ENCODE assay signal across 20 cellular contexts in the genomic region with DNA sequence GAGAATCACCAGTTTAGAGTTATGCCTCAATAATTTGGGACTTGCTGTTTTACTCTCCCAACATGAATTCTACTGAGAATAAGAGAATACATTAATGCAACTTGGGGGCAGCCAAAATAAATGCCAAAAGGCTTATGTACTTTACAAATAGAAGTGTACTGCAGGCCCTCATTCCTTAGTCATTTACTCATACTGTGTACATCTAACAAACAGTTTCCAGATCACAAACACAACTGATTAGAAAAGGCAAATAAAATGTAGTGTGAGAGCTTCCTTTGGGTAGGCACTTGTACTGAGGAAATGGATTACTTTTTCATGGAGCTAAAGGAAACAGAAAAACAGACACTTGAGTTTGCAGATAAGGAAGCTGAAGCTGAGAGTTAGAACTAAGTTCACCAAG. TPM values are rescaled to one million over a fixed set of nuclear protein-coding genes. Genes with fewer than 3 reads are reported as not detected.
DNase-seq lines count a peak whose midpoint lies in the region; ATAC-seq, FAIRE-seq and TF ChIP-seq lines count a peak whose summit lies in the region.
"Had no signal": no experiment of that assay in that cellular context is flagged by ENCODE, and none has a peak within 500 bp of the region (broad histone marks: within the 10 kb centered on the region; RNA-seq: fewer than 3 reads in every experiment).

No MANE protein-coding gene starts in this region.

- H3K36me3 ChIP-seq in PC-3 (ENCODE audit: low read depth, low read length) (no peaks in the 10 kb centered on the region), endothelial cell of umbilical vein (ENCODE audit: control insufficient read depth in 2 of 2, extremely low read depth in 1 of 2, insufficient read depth in 2 of 2, low read length in 2 of 2) (no peaks in the 10 kb centered on the region), mesenchymal stem cell (ENCODE audit: control insufficient read depth in 1 of 2, insufficient read depth in 2 of 2, low read depth in 1 of 2, low read length in 2 of 2) (no peaks in the 10 kb centered on the region), OCI-LY7 (ENCODE audit: insufficient read depth, low read length) (no peaks in the 10 kb centered on the region)
- H3K36me3 ChIP-seq: esophagus squamous epithelium, vagina had no signal

- intact Hi-C loops in PC-3 (cut with micrococcal nuclease) = loop anchor here (2.0 to 5.0 kb wide), 2 partner anchors 57 to 58 kb away; no protein-coding TSS in a partner anchor
- intact Hi-C loops in endothelial cell of umbilical vein (cut with micrococcal nuclease) = no loop called here
- intact Hi-C loops in OCI-LY7 (cut with micrococcal nuclease; ENCODE audit: unreplicated experiment) = no loop called here

- ATAC-seq in A549 (peak in 1 of 2 experiments; percentile 81; a peak in 3 of 6 replicates), PC-3 (peak; percentile 71)
- ATAC-seq: GM23338; naive thymus-derived CD4-positive, alpha-beta T cell; Right ventricle myocardium inferior; stimulated activated naive CD8-positive, alpha-beta T cell treated with anti-CD3 and anti-CD28 coated beads, Interleukin-15, Interleukin-2, amounts not matched to agents 100 U/mL and 50 U/mL, for 24 hours had no signal

- peaks cover 4% of the 10 kb centered on the region for H3K79me1 ChIP-seq in mesenchymal stem cell (replicated peaks; ENCODE audit: low read length, poor library complexity, severe bottlenecking)

- H3K9ac ChIP-seq in PC-3 (ENCODE audit: low read length) (peak overlapping the region; percentile 67; the same call in 1 of the 2 replicates), endothelial cell of umbilical vein (replicated peaks; ENCODE audit: extremely low read depth, insufficient read depth, low read length) (no peak overlapping the region), mesenchymal stem cell (ENCODE audit: low read length) (no peak overlapping the region)

- H3K79me2 ChIP-seq in PC-3 (ENCODE audit: low read length) (no peaks in the 10 kb centered on the region), endothelial cell of umbilical vein (ENCODE audit: control insufficient read depth, insufficient read depth, low read length) (no peaks in the 10 kb centered on the region), OCI-LY7 (ENCODE audit: insufficient read depth, low read depth, low read length) (no peaks in the 10 kb centered on the region)

- dilution Hi-C loops in endothelial cell of umbilical vein (cut with MboI; ENCODE audit: extremely low pct_ligation_motif_present, low sequenced_read_pairs) = no loop called here

- no peak overlapping the region for H3K23ac ChIP-seq in mesenchymal stem cell (ENCODE audit: low read length in 2 of 2)

- H2BK120ac ChIP-seq in mesenchymal stem cell (ENCODE audit: low read depth, low read length) = no peak overlapping the region

- H2BK15ac ChIP-seq in mesenchymal stem cell (ENCODE audit: low read depth, poor library complexity, severe bottlenecking) = no peak overlapping the region

- H3K4me1 ChIP-seq in A549 (peaks cover 20% of the 10 kb centered on the region), PC-3 (ENCODE audit: insufficient read depth, low read length) (peaks cover 41% of the 10 kb centered on the region), endothelial cell of umbilical vein (ENCODE audit: control insufficient read depth, extremely low read depth, insufficient read depth, low read length) (peaks cover 2% of the 10 kb centered on the region), mesenchymal stem cell (ENCODE audit: control insufficient read depth, insufficient read depth, low read depth, low read length) (no peaks in the 10 kb centered on the region), OCI-LY7 (ENCODE audit: insufficient read depth, low read length, poor library complexity, severe bottlenecking) (no peaks in the 10 kb centered on the region)

- no peak overlapping the region for H2BK5ac ChIP-seq in mesenchymal stem cell (ENCODE audit: low read depth, low read length, poor library complexity, severe bottlenecking)

- H3K4me1 Mint-ChIP-seq in activated CD4-positive, alpha-beta memory T cell treated with anti-CD3 and anti-CD28 coated beads, Interleukin-2, amount 10 ng/mL, durations not matched to agents 7 days and 5 days = peaks cover 6% of the 10 kb centered on the region
- H3K4me1 Mint-ChIP-seq: GM23338; naive thymus-derived CD4-positive, alpha-beta T cell had no signal

- no peaks in the 10 kb centered on the region for H3K36me3 Mint-ChIP-seq in activated CD4-positive, alpha-beta memory T cell treated with anti-CD3 and anti-CD28 coated beads, Interleukin-2, amount 10 ng/mL, durations not matched to agents 7 days and 5 days (ENCODE audit: low read depth)
- H3K36me3 Mint-ChIP-seq: CD4-positive, CD25-positive, alpha-beta regulatory T cell had no signal

- H2AFZ ChIP-seq in PC-3 (ENCODE audit: low read length) (peak overlapping the region; percentile 34), endothelial cell of umbilical vein (ENCODE audit: low read depth, low read length) (peak overlapping the region; percentile 75), mesenchymal stem cell (ENCODE audit: low read depth, low read length) (no peak overlapping the region), OCI-LY7 (ENCODE audit: low read length) (no peak overlapping the region)
- H2AFZ ChIP-seq: GM23338 had no signal

- H3K4ac ChIP-seq in mesenchymal stem cell (ENCODE audit: low read depth in 1 of 2, low read length in 2 of 2) = no peak overlapping the region

- no peak overlapping the region for H2BK12ac ChIP-seq in mesenchymal stem cell (ENCODE audit: low read length in 2 of 2)

- no peak overlapping the region for H2AK5ac ChIP-seq in mesenchymal stem cell (ENCODE audit: low read length, severe bottlenecking)

- TF ChIP-seq CTCF in A549 (IDR thresholded peaks at IDR 0.05) = no peak
- no peak for TF ChIP-seq CTCF in PC-3 (conservative IDR thresholded peaks at IDR 0.05; ENCODE audit: low read depth, low read length)
- TF ChIP-seq CTCF in endothelial cell of umbilical vein (IDR thresholded peaks at IDR 0.05; ENCODE audit: extremely low read depth in 1 of 2, insufficient read depth in 1 of 2, low read depth in 1 of 2, low read length in 2 of 2) = no peak
- TF ChIP-seq CTCF in OCI-LY7 (conservative IDR thresholded peaks at IDR 0.05; ENCODE audit: low read length) = no peak

- H3K4me2 ChIP-seq in A549 (peak overlapping the region; percentile 41), PC-3 (ENCODE audit: low read length) (peak overlapping the region; percentile 58), endothelial cell of umbilical vein (ENCODE audit: insufficient read depth, low read length) (no peak overlapping the region), mesenchymal stem cell (ENCODE audit: low read length, poor library complexity, severe bottlenecking) (no peak overlapping the region), OCI-LY7 (ENCODE audit: low read length) (no peak overlapping the region)
- H3K4me2 ChIP-seq: GM23338 had no signal

- H3K27ac ChIP-seq in A549 (peak overlapping the region in 1 of 2 experiments; percentile 7; a peak in 2 of 6 replicates), PC-3 (ENCODE audit: low read length) (peak overlapping the region; percentile 88), endothelial cell of umbilical vein (ENCODE audit: insufficient read depth, low read depth, low read length) (no peak overlapping the region), mesenchymal stem cell (ENCODE audit: low read length, poor library complexity, severe bottlenecking) (no peak overlapping the region), OCI-LY7 (ENCODE audit: low read depth, low read length, poor library complexity, severe bottlenecking) (no peak overlapping the region)

- no peaks in the 10 kb centered on the region for H3K9me1 ChIP-seq in endothelial cell of umbilical vein (replicated peaks; ENCODE audit: control insufficient read depth, extremely low read depth, insufficient read depth, low read length)

- TF ChIP-seq POLR2A in A549 (IDR thresholded peaks at IDR 0.05; ENCODE audit: low read length) = no peak
- no peak for TF ChIP-seq POLR2A in endothelial cell of umbilical vein (IDR thresholded peaks at IDR 0.05; ENCODE audit: low read depth, low read length)

- H3K27me3 Mint-ChIP-seq in activated CD4-positive, alpha-beta memory T cell treated with anti-CD3 and anti-CD28 coated beads, Interleukin-2, amount 10 ng/mL, durations not matched to agents 7 days and 5 days = no peaks in the 10 kb centered on the region
- H3K27me3 Mint-ChIP-seq: CD4-positive, CD25-positive, alpha-beta regulatory T cell had no signal

- no peak overlapping the region for H3K27ac Mint-ChIP-seq in activated CD4-positive, alpha-beta memory T cell treated with anti-CD3 and anti-CD28 coated beads, Interleukin-2, amount 10 ng/mL, durations not matched to agents 7 days and 5 days
- H3K27ac Mint-ChIP-seq: CD4-positive, CD25-positive, alpha-beta regulatory T cell; GM23338; naive thymus-derived CD4-positive, alpha-beta T cell had no signal

- H4K91ac ChIP-seq in mesenchymal stem cell (ENCODE audit: low read length) = no peak overlapping the region

- no peak for TF ChIP-seq EP300 in A549 (IDR thresholded peaks at IDR 0.05)

- no peaks in the 10 kb centered on the region for H3K9me3 Mint-ChIP-seq in activated CD4-positive, alpha-beta memory T cell treated with anti-CD3 and anti-CD28 coated beads, Interleukin-2, amount 10 ng/mL, durations not matched to agents 7 days and 5 days
- H3K9me3 Mint-ChIP-seq: CD4-positive, CD25-positive, alpha-beta regulatory T cell; GM23338 had no signal

- BruUV-seq in PC-3 (replicated peaks; lab: Mats Ljungman, UMichigan) (no TSS peak), endothelial cell of umbilical vein (replicated peaks; lab: Mats Ljungman, UMichigan) (no TSS peak), OCI-LY7 (replicated peaks; lab: Mats Ljungman, UMichigan) (no TSS peak)

- FAIRE-seq in A549 (lab: Jason Lieb, UNC) (no peak), endothelial cell of umbilical vein (lab: Jason Lieb, UNC) (peak; percentile 74)
- FAIRE-seq: astrocyte had no signal

- H3K4me3 Mint-ChIP-seq in activated CD4-positive, alpha-beta memory T cell treated with anti-CD3 and anti-CD28 coated beads, Interleukin-2, amount 10 ng/mL, durations not matched to agents 7 days and 5 days = no peak overlapping the region
- H3K4me3 Mint-ChIP-seq: CD4-positive, CD25-positive, alpha-beta regulatory T cell; GM23338; naive thymus-derived CD4-positive, alpha-beta T cell had no signal

- POLR2A ChIA-PET in A549 (lab: Yijun Ruan, JAX) = no interaction called here
- POLR2A ChIA-PET in PC-3 (lab: Charles Lee; ENCODE audit: unreplicated experiment) = no interaction called here
- POLR2A ChIA-PET in endothelial cell of umbilical vein (lab: Charles Lee) = no interaction called here
- POLR2A ChIA-PET in activated CD4-positive, alpha-beta memory T cell treated with anti-CD3 and anti-CD28 coated beads, Interleukin-2, amount 10 ng/mL, durations not matched to agents 7 days and 5 days (lab: Charles Lee) = no interaction called here
- POLR2A ChIA-PET in OCI-LY7 (lab: Charles Lee) = no interaction called here

- no peak for TF ChIP-seq RAD21 in A549 (conservative IDR thresholded peaks at IDR 0.05 in 1 of 2, IDR thresholded peaks at IDR 0.05 in 1 of 2)

- H4K20me1 ChIP-seq in PC-3 (ENCODE audit: low read length) = no peaks in the 10 kb centered on the region
- no peaks in the 10 kb centered on the region for H4K20me1 ChIP-seq in endothelial cell of umbilical vein (replicated peaks; ENCODE audit: control insufficient read depth, extremely low read depth, insufficient read depth, low read length)
- no peaks in the 10 kb centered on the region for H4K20me1 ChIP-seq in OCI-LY7 (ENCODE audit: insufficient read depth, low read length)

- no peak overlapping the region for H3K18ac ChIP-seq in mesenchymal stem cell (ENCODE audit: low read depth in 1 of 2, low read length in 2 of 2)

- CTCF ChIA-PET in A549 (lab: Yijun Ruan, JAX) = no interaction called here
- CTCF ChIA-PET in PC-3 (lab: Charles Lee) = no interaction called here
- CTCF ChIA-PET in endothelial cell of umbilical vein (lab: Charles Lee) = interaction anchor here (0.7 to 2.2 kb wide), 4 partner anchors 9 to 57 kb away, joined by 3 to 4 read pairs (median 4); no protein-coding TSS in a partner anchor
- CTCF ChIA-PET in activated CD4-positive, alpha-beta memory T cell treated with anti-CD3 and anti-CD28 coated beads, Interleukin-2, amount 10 ng/mL, durations not matched to agents 7 days and 5 days (lab: Charles Lee) = no interaction called here
- CTCF ChIA-PET in OCI-LY7 (lab: Charles Lee; ENCODE audit: unreplicated experiment) = no interaction called here

- peaks cover 8% of the 10 kb centered on the region for H3F3A ChIP-seq in PC-3 (ENCODE audit: low read length, unreplicated experiment)

- H3K14ac ChIP-seq in mesenchymal stem cell (ENCODE audit: low read length in 2 of 2) = no peak overlapping the region

- H3K27me3 ChIP-seq in PC-3 (ENCODE audit: low read length) = no peaks in the 10 kb centered on the region
- H3K27me3 ChIP-seq in endothelial cell of umbilical vein (ENCODE audit: control insufficient read depth in 2 of 2, insufficient read depth in 2 of 2, low read length in 2 of 2) = no peaks in the 10 kb centered on the region
- H3K27me3 ChIP-seq in mesenchymal stem cell (ENCODE audit: control insufficient read depth in 1 of 2, insufficient read depth in 1 of 2, low read length in 2 of 2) = no peaks in the 10 kb centered on the region
- H3K27me3 ChIP-seq: esophagus squamous epithelium, vagina had no signal

- no peak overlapping the region for H4K8ac ChIP-seq in mesenchymal stem cell (ENCODE audit: low read length)

- H3K9me3 ChIP-seq in A549 (no peaks in the 10 kb centered on the region), PC-3 (ENCODE audit: low read length) (no peaks in the 10 kb centered on the region), endothelial cell of umbilical vein (replicated peaks; ENCODE audit: control insufficient read depth, insufficient read depth, low read length) (no peaks in the 10 kb centered on the region), mesenchymal stem cell (ENCODE audit: control insufficient read depth, low read length) (no peaks in the 10 kb centered on the region), OCI-LY7 (ENCODE audit: low read length) (no peaks in the 10 kb centered on the region)
- H3K9me3 ChIP-seq: esophagus squamous epithelium, vagina had no signal

- no peak overlapping the region for H3K4me3 ChIP-seq in A549
- H3K4me3 ChIP-seq in PC-3 (ENCODE audit: low read length) = peak overlapping the region; percentile 23; the same call in 1 of the 2 replicates
- no peak overlapping the region for H3K4me3 ChIP-seq in endothelial cell of umbilical vein (replicated peaks in 1 of 3; ENCODE audit: insufficient read depth in 1 of 3, low read depth in 1 of 3, low read length in 3 of 3)
- H3K4me3 ChIP-seq in mesenchymal stem cell (ENCODE audit: insufficient read depth in 1 of 2, low read depth in 1 of 2, low read length in 2 of 2) = no peak overlapping the region
- H3K4me3 ChIP-seq in OCI-LY7 (ENCODE audit: low read depth, low read length, poor library complexity, severe bottlenecking) = no peak overlapping the region
- H3K4me3 ChIP-seq: esophagus squamous epithelium, GM23338, vagina had no signal

- DNase-seq in A549 (ENCODE audit: low read depth in 1 of 2, low spot score in 1 of 2) = peak in 1 of 2 experiments; percentile 23
- DNase-seq in PC-3 = peak; percentile 81
- peak; percentile 35 for DNase-seq in endothelial cell of umbilical vein (ENCODE audit: low read depth, low spot score)
- peak; percentile 70 for DNase-seq in mesenchymal stem cell
- DNase-seq in NCI-H82 (lab: John Stamatoyannopoulos, UW) = no peak
- DNase-seq in activated CD4-positive, alpha-beta memory T cell treated with anti-CD3 and anti-CD28 coated beads, Interleukin-2, amount 10 ng/mL, durations not matched to agents 7 days and 5 days = no peak
- no peak for DNase-seq in GM03348 (ENCODE audit: low spot score)
- no peak for DNase-seq in OCI-LY7 (ENCODE audit: low spot score)
- DNase-seq: CD4-positive, CD25-positive, alpha-beta regulatory T cell; dermis blood vessel endothelial cell; esophagus squamous epithelium; Karpas-422; naive thymus-derived CD4-positive, alpha-beta T cell; NCI-H1436; stimulated activated naive CD8-positive, alpha-beta T cell treated with anti-CD3 and anti-CD28 coated beads, Interleukin-15, Interleukin-2, amounts not matched to agents 100 U/mL and 50 U/mL, for 24 hours; T-helper 2 cell had no signal

- H3K9me2 ChIP-seq in PC-3 (replicated peaks; ENCODE audit: low read length) = no peaks in the 10 kb centered on the region
- no peaks in the 10 kb centered on the region for H3K9me2 ChIP-seq in OCI-LY7 (ENCODE audit: insufficient read depth, low read length)

RNA-seq across cellular contexts. Expression of gene ANKDD1B, which starts 12.6 kb away (rescaled TPM):
- polyA plus RNA-seq in A549 (2011; rRNA removed) (0.14 and 0.30 TPM in 2 replicates), A549 (2017; fragmentation: RNase III; extraction: RNeasy Plus Mini Kit Qiagen cat#74134 plus additional on column Dnase treatment) (0.05 to 0.17 TPM (median 0.09 TPM) in 3 replicates), endothelial cell of umbilical vein (0.05 and 0.15 TPM in 2 replicates)
- 0.01 and 0.04 TPM in 2 replicates for polyA plus RNA-seq in A549 (2012; cell fraction: cytosol; rRNA removed)
- 0.05 and 0.11 TPM in 2 replicates for polyA plus RNA-seq in A549 (2012; cell fraction: nucleus; rRNA removed)
- polyA minus RNA-seq in A549 (2011; rRNA and poly(A)+ RNA removed) = not detected in 2 replicates
- total RNA-seq in PC-3 (2014; rRNA removed) (0.04 TPM in 1 of 2 replicates, not detected in the other), endothelial cell of umbilical vein (0.65 and 0.71 TPM in 2 replicates), OCI-LY7 (2022) (not detected in 2 replicates)
- 0.06 and 0.10 TPM in 2 replicates for polyA plus RNA-seq in endothelial cell of umbilical vein (2011; cell fraction: cytosol; rRNA removed)
- polyA plus RNA-seq in endothelial cell of umbilical vein (2011; cell fraction: nucleus; rRNA removed) = 1.7 and 2.4 TPM in 2 replicates
- polyA plus RNA-seq in endothelial cell of umbilical vein (2012) = 0.20 TPM in 1 of 2 replicates, not detected in the other
- polyA minus RNA-seq in endothelial cell of umbilical vein = 0.46 and 0.76 TPM in 2 replicates
- polyA minus RNA-seq in endothelial cell of umbilical vein (2011; cell fraction: cytosol; rRNA and poly(A)+ RNA removed) = not detected
- polyA minus RNA-seq in endothelial cell of umbilical vein (2011; cell fraction: nucleus; rRNA and poly(A)+ RNA removed) = 0.34 and 3.0 TPM in 2 replicates
- polyA plus RNA-seq in mesenchymal stem cell (2013, experiment 1 of 2) = 0.07 TPM
- polyA plus RNA-seq in mesenchymal stem cell (2013, experiment 2 of 2) = 0.08 TPM
- total RNA-seq in activated CD4-positive, alpha-beta memory T cell treated with anti-CD3 and anti-CD28 coated beads, Interleukin-2, amount 10 ng/mL, durations not matched to agents 7 days and 5 days = under 1 TPM in 1 of 2 experiments, not detected in 1; 0.18 TPM
- total RNA-seq in OCI-LY7 (2014; rRNA removed; shearing (Covaris generic)) = not detected in 2 replicates
- total RNA-seq: vagina had no signal

Comparison
In these comparisons a context has a peak if more than half of its experiments do, and no peak if none do; other contexts are left out.
1. DNase-seq: peak in PC-3 (single experiment), endothelial cell of umbilical vein (single experiment) and mesenchymal stem cell (single experiment); none in NCI-H82 (single experiment), activated CD4-positive, alpha-beta memory T cell treated with anti-CD3 and anti-CD28 coated beads, Interleukin-2, amount 10 ng/mL, durations not matched to agents 7 days and 5 days (single experiment), GM03348 (single experiment) and OCI-LY7 (single experiment).
2. H3K4me2 ChIP-seq: peak in A549 (single experiment) and PC-3 (single experiment); none in endothelial cell of umbilical vein (single experiment), mesenchymal stem cell (single experiment) and OCI-LY7 (single experiment).
3. H2AFZ ChIP-seq: peak in PC-3 (single experiment) and endothelial cell of umbilical vein (single experiment); none in mesenchymal stem cell (single experiment) and OCI-LY7 (single experiment).